ENCODE assay signal across 1 cellular context in the genomic region with DNA sequence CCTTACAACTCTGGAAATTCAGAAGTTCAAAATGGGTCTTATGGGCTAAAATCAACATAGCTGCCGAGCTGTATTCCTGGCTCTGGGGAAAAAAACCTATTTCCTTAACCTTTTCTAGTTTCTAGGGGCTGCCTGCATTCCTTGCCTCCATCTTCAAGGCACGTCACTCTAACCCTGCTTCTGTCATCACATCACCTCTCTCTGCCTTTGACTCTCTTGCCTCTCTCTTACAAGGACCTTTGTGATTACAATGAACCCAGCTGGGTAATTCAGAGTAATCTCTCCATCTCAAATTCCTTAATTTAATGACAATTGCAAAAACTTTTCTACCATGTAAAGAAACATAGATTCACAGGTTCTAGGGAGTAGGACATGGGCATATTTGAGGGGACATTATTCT.
A peak's percentile ranks its signal among the peaks of the same experiment; 100 is the strongest.
TF ChIP-seq lines count a peak whose summit lies in the region.

No MANE protein-coding gene starts in this region.

TF ChIP-seq in H1, 55 proteins besides CTCF, POLR2A, EP300 and RAD21:
- TF ChIP-seq TEAD4 (IDR thresholded peaks at IDR 0.05; ENCODE audit: low read depth, low read length) (peak; percentile 44; the same call in 1 of the 2 replicates), TAF1 (IDR thresholded peaks at IDR 0.05; ENCODE audit: low read depth, low read length) (no peak), CREB1 (IDR thresholded peaks at IDR 0.05) (peak; percentile 77), YY1 (IDR thresholded peaks at IDR 0.05; ENCODE audit: low read depth, low read length) (0 out of 2 replicates have a peak, but pooled peaks have one; percentile 15), BCL11A (IDR thresholded peaks at IDR 0.05; ENCODE audit: low read depth in 2 of 2, low read length in 2 of 2) (no peak), POLR2AphosphoS5 (IDR thresholded peaks at IDR 0.05; ENCODE audit: low read depth, low read length) (no peak), JUND (IDR thresholded peaks at IDR 0.05; ENCODE audit: low read length) (no peak)
TF ChIP-seq in H1: peak in this region for 3.
